ENCODE assay signal across 7 cellular contexts in genomic region chr12:107308310-107308709, GRCh38.
"Had no signal": no experiment of that assay in that cellular context is flagged by ENCODE, and none has a peak within 500 bp of the region (broad histone marks: within the 10 kb centered on the region; RNA-seq: fewer than 3 reads in every experiment).

No MANE protein-coding gene starts in this region.

- DNase-seq: GM23248, GOT3, H9, HCEC 1CT, HFFc6, IMR-90 had no signal

- H3K9ac ChIP-seq: GM23248 had no signal

- H3K27ac ChIP-seq: GM23248 had no signal

- H3K9me3 Mint-ChIP-seq: H9, HFFc6 had no signal

- H3K27ac Mint-ChIP-seq: H9, HFFc6 had no signal

- H3K4me3 Mint-ChIP-seq: H9, HFFc6 had no signal

- ATAC-seq: K562 had no signal

- H3K4me3 ChIP-seq: GM23248, K562 had no signal

- H2AFZ ChIP-seq: GM23248 had no signal
